ENCODE assay signal across 11 cellular contexts in the genomic region with DNA sequence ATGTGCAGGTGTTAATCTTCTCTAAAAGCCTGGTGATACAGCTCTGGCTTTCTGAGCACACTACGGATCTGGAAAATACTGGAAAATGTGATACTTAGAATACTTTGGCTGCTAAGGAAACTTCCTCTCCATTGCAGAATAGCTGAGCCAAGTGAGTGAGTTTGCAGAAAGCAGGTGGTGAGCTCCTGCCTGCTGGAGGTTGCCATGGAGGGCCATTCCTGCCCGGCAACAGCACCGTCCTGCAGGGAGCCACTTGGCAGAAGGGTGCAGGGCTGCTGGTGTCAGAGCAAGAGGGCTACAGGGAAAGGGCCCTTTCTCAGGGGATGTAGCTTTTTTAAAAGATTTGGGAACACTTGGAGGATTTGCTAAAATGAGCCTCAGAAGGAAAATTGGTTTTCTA. TPM values are rescaled to one million over a fixed set of nuclear protein-coding genes. Genes with fewer than 3 reads are reported as not detected.
DNase-seq lines count a peak whose midpoint lies in the region; ATAC-seq and TF ChIP-seq lines count a peak whose summit lies in the region.
"Had no signal": no experiment of that assay in that cellular context is flagged by ENCODE, and none has a peak within 500 bp of the region (broad histone marks: within the 10 kb centered on the region; RNA-seq: fewer than 3 reads in every experiment).

No MANE protein-coding gene starts in this region.

- CTCF ChIA-PET in activated CD8-positive, alpha-beta memory T cell treated with anti-CD3 and anti-CD28 coated beads, Interleukin-2, amount 10 ng/mL, durations not matched to agents 7 days and 5 days (lab: Charles Lee), result interaction anchor here (1.3 to 1.5 kb wide), 2 partner anchors 8 to 11 kb away, joined by 3 read pairs; no protein-coding TSS in a partner anchor
- CTCF ChIA-PET in activated CD4-positive, alpha-beta memory T cell treated with anti-CD3 and anti-CD28 coated beads for 36 hours (lab: Charles Lee), result interaction anchor here (0.7 kb wide), 1 partner anchor 41 kb away, joined by 3 read pairs; the partner anchor contains the start of gene SECISBP2

- 47 to 62% methylated on average over 3 of the region's 3 CpGs for WGBS in testis, 2 donors

- peaks cover 47% of the 10 kb centered on the region for H3K36me3 Mint-ChIP-seq in activated CD8-positive, alpha-beta memory T cell treated with anti-CD3 and anti-CD28 coated beads, Interleukin-2, amount 10 ng/mL, durations not matched to agents 7 days and 5 days
- peaks cover 51% of the 10 kb centered on the region for H3K36me3 Mint-ChIP-seq in activated CD4-positive, alpha-beta memory T cell treated with anti-CD3 and anti-CD28 coated beads for 36 hours

- H3K4me1 Mint-ChIP-seq in activated CD8-positive, alpha-beta memory T cell treated with anti-CD3 and anti-CD28 coated beads, Interleukin-2, amount 10 ng/mL, durations not matched to agents 7 days and 5 days, result peaks cover 36% of the 10 kb centered on the region
- peaks cover 14% of the 10 kb centered on the region for H3K4me1 Mint-ChIP-seq in activated CD4-positive, alpha-beta memory T cell treated with anti-CD3 and anti-CD28 coated beads for 36 hours (ENCODE audit: low read depth)
- H3K4me1 Mint-ChIP-seq: H9 had no signal

- H3K9me3 ChIP-seq in testis (no peaks in the 10 kb centered on the region), HAP-1 (no peaks in the 10 kb centered on the region)
- H3K9me3 ChIP-seq: suprapubic skin had no signal

- peak overlapping the region; percentile 21 for H3K27ac Mint-ChIP-seq in activated CD8-positive, alpha-beta memory T cell treated with anti-CD3 and anti-CD28 coated beads, Interleukin-2, amount 10 ng/mL, durations not matched to agents 7 days and 5 days
- H3K27ac Mint-ChIP-seq in activated CD4-positive, alpha-beta memory T cell treated with anti-CD3 and anti-CD28 coated beads for 36 hours, result no peak overlapping the region

- H3K27me3 Mint-ChIP-seq in activated CD8-positive, alpha-beta memory T cell treated with anti-CD3 and anti-CD28 coated beads, Interleukin-2, amount 10 ng/mL, durations not matched to agents 7 days and 5 days, result no peaks in the 10 kb centered on the region
- no peaks in the 10 kb centered on the region for H3K27me3 Mint-ChIP-seq in activated CD4-positive, alpha-beta memory T cell treated with anti-CD3 and anti-CD28 coated beads for 36 hours

- no peak for TF ChIP-seq CTCF in testis (IDR thresholded peaks at IDR 0.05)

- POLR2A ChIA-PET in activated CD4-positive, alpha-beta memory T cell treated with anti-CD3 and anti-CD28 coated beads for 36 hours (lab: Charles Lee), result no interaction called here

- TF ChIP-seq POLR2A in testis (IDR thresholded peaks at IDR 0.05), result no peak

- no peaks in the 10 kb centered on the region for H3K9me3 Mint-ChIP-seq in activated CD8-positive, alpha-beta memory T cell treated with anti-CD3 and anti-CD28 coated beads, Interleukin-2, amount 10 ng/mL, durations not matched to agents 7 days and 5 days (ENCODE audit: low read depth)
- H3K9me3 Mint-ChIP-seq in activated CD4-positive, alpha-beta memory T cell treated with anti-CD3 and anti-CD28 coated beads for 36 hours, result no peaks in the 10 kb centered on the region
- H3K9me3 Mint-ChIP-seq: H9 had no signal

- in situ Hi-C loops in HAP-1 (cut with MboI; ENCODE audit: low sequenced_read_pairs), result no loop called here

- intact Hi-C loops in left ventricle myocardium superior (cut with micrococcal nuclease), result no loop called here
- intact Hi-C loops in testis (cut with DNase I; ENCODE audit: low total_unique reads), result no loop called here
- intact Hi-C loops in activated CD4-positive, alpha-beta memory T cell treated with anti-CD3 and anti-CD28 coated beads for 36 hours (cut with micrococcal nuclease), result no loop called here

- H3K27me3 ChIP-seq in testis (no peaks in the 10 kb centered on the region), HAP-1 (ENCODE audit: low read depth) (no peaks in the 10 kb centered on the region)
- H3K27me3 ChIP-seq: suprapubic skin had no signal

- peaks cover under 1% of the 10 kb centered on the region for H3K4me1 ChIP-seq in testis
- H3K4me1 ChIP-seq in HAP-1, result no peaks in the 10 kb centered on the region

- no peak overlapping the region for H3K4me3 Mint-ChIP-seq in activated CD8-positive, alpha-beta memory T cell treated with anti-CD3 and anti-CD28 coated beads, Interleukin-2, amount 10 ng/mL, durations not matched to agents 7 days and 5 days
- H3K4me3 Mint-ChIP-seq in activated CD4-positive, alpha-beta memory T cell treated with anti-CD3 and anti-CD28 coated beads for 36 hours, result no peak overlapping the region
- H3K4me3 Mint-ChIP-seq: H9 had no signal

- no peak overlapping the region for H3K27ac ChIP-seq in testis
- H3K27ac ChIP-seq: suprapubic skin had no signal

- H3K36me3 ChIP-seq in testis (ENCODE audit: low read depth, missing control alignments) (no peaks in the 10 kb centered on the region), HAP-1 (replicated peaks) (peaks cover 68% of the 10 kb centered on the region)

- H3K4me3 ChIP-seq in testis (no peak overlapping the region), HAP-1 (no peak overlapping the region)
- H3K4me3 ChIP-seq: suprapubic skin had no signal

- no peak for ATAC-seq in activated CD8-positive, alpha-beta memory T cell treated with anti-CD3 and anti-CD28 coated beads, Interleukin-2, amount 10 ng/mL, durations not matched to agents 7 days and 5 days
- ATAC-seq in SK-N-SH treated with all-trans-retinoic acid at 6 μM for 48 hours (peak; percentile 73), left ventricle myocardium superior (peak; percentile 73), GM19023 (IDR thresholded peaks at IDR 0.05; ENCODE audit: unreplicated experiment) (no peak)

- peak; percentile 41 for DNase-seq in activated CD8-positive, alpha-beta memory T cell treated with anti-CD3 and anti-CD28 coated beads, Interleukin-2, amount 10 ng/mL, durations not matched to agents 7 days and 5 days
- no peak for DNase-seq in activated CD8-positive, alpha-beta memory T cell treated with anti-CD3 and anti-CD28 coated beads, Interleukin-2, amount 50 U/mL, for 4 hours
- DNase-seq in left ventricle myocardium superior, result peak; percentile 51
- DNase-seq in testis, result peak; percentile 13
- DNase-seq in HAP-1 (ENCODE audit: low spot score in 2 of 2), result no peak
- no peak for DNase-seq in activated CD4-positive, alpha-beta memory T cell treated with anti-CD3 and anti-CD28 coated beads for 36 hours
- DNase-seq: stimulated activated CD4-positive, alpha-beta T cell treated with anti-CD3 and anti-CD28 coated beads, Interleukin-12 subunit alpha, Interleukin-12 subunit beta, amount 100 ng/mL, for 4 hours had no signal

TF ChIP-seq in SK-N-SH treated with all-trans-retinoic acid at 6 μM for 48 hours, 23 proteins besides CTCF, POLR2A, EP300 and RAD21:
- TF ChIP-seq SNAI2 (CRISPR knock-in tag; IDR thresholded peaks at IDR 0.05), result no peak
- no peak for TF ChIP-seq OSR1 (CRISPR knock-in tag; IDR thresholded peaks at IDR 0.05)
- no peak for TF ChIP-seq ZFP30 (CRISPR knock-in tag; IDR thresholded peaks at IDR 0.05)

RNA-seq across cellular contexts. Expression of gene SECISBP2, which starts 40.7 kb away (rescaled TPM):
- total RNA-seq in activated CD8-positive, alpha-beta memory T cell treated with anti-CD3 and anti-CD28 coated beads, Interleukin-2, amount 10 ng/mL, durations not matched to agents 7 days and 5 days, result 10 to 100 TPM; 36.1 to 40.2 TPM
- 15.7 TPM for total RNA-seq in left ventricle myocardium superior
- 100 to 1,000 TPM; 127 to 176 TPM for total RNA-seq in testis
- polyA plus RNA-seq in testis (ENCODE audit: insufficient read depth, low read depth, low replicate concordance), result 145 TPM
- 10 to 100 TPM; 34.0 to 34.7 TPM for total RNA-seq in activated CD4-positive, alpha-beta memory T cell treated with anti-CD3 and anti-CD28 coated beads for 36 hours

RNA-seq across cellular contexts. Expression of gene CKS2, which starts 48.0 kb away (rescaled TPM):
- total RNA-seq in activated CD8-positive, alpha-beta memory T cell treated with anti-CD3 and anti-CD28 coated beads, Interleukin-2, amount 10 ng/mL, durations not matched to agents 7 days and 5 days, result 100 to 1,000 TPM; 200 to 225 TPM
- total RNA-seq in left ventricle myocardium superior, result 11.2 TPM
- total RNA-seq in testis, result 100 to 1,000 TPM; 200 to 222 TPM
- polyA plus RNA-seq in testis (ENCODE audit: insufficient read depth, low read depth, low replicate concordance), result 415 TPM
- total RNA-seq in activated CD4-positive, alpha-beta memory T cell treated with anti-CD3 and anti-CD28 coated beads for 36 hours, result 100 to 1,000 TPM; 229 to 232 TPM

Comparison
In these comparisons a context has a peak if more than half of its experiments do, and no peak if none do; other contexts are left out.
1. DNase-seq: peak in activated CD8-positive, alpha-beta memory T cell treated with anti-CD3 and anti-CD28 coated beads, Interleukin-2, amount 10 ng/mL, durations not matched to agents 7 days and 5 days (single experiment), left ventricle myocardium superior (single experiment) and testis (single experiment); none in activated CD8-positive, alpha-beta memory T cell treated with anti-CD3 and anti-CD28 coated beads, Interleukin-2, amount 50 U/mL, for 4 hours (single experiment), HAP-1 (0 of 2) and activated CD4-positive, alpha-beta memory T cell treated with anti-CD3 and anti-CD28 coated beads for 36 hours (single experiment).
2. ATAC-seq: peak in SK-N-SH treated with all-trans-retinoic acid at 6 μM for 48 hours (single experiment) and left ventricle myocardium superior (single experiment); none in activated CD8-positive, alpha-beta memory T cell treated with anti-CD3 and anti-CD28 coated beads, Interleukin-2, amount 10 ng/mL, durations not matched to agents 7 days and 5 days (single experiment) and GM19023 (single experiment).
3. RNA of gene CKS2, which starts 48.0 kb away (total RNA-seq): 229 to 232 TPM in activated CD4-positive, alpha-beta memory T cell treated with anti-CD3 and anti-CD28 coated beads for 36 hours, 200 to 225 TPM in activated CD8-positive, alpha-beta memory T cell treated with anti-CD3 and anti-CD28 coated beads, Interleukin-2, amount 10 ng/mL, durations not matched to agents 7 days and 5 days and 200 to 222 TPM in testis; 11.2 TPM in left ventricle myocardium superior (single experiment); every median in the first group is over 10 times any median in the second.